16 cellular contexts compared by ENCODE assay signal in genomic region chr1:17525065-17525464, GRCh38.
"Had no signal": no experiment of that assay in that cellular context is flagged by ENCODE, and none has a peak within 500 bp of the region (broad histone marks: within the 10 kb centered on the region; RNA-seq: fewer than 3 reads in every experiment).

No MANE protein-coding gene starts in this region.

- ATAC-seq: left colon, right cardiac atrium had no signal

- H3K27ac Mint-ChIP-seq: naive B cell, nephron progenitor cell, progenitor cell of endocrine pancreas had no signal

- H3K9me3 Mint-ChIP-seq: nephron progenitor cell had no signal

- H3K4me3 Mint-ChIP-seq: naive B cell, nephron progenitor cell had no signal

- H3K4me3 ChIP-seq: esophagus muscularis mucosa, hepatocyte, tibial nerve had no signal

- H3K36me3 Mint-ChIP-seq: naive B cell had no signal

- H3K36me3 ChIP-seq: esophagus muscularis mucosa, tibial nerve had no signal

- H3K9me3 ChIP-seq: esophagus muscularis mucosa, tibial nerve had no signal

- H3K27me3 ChIP-seq: esophagus muscularis mucosa, hepatocyte, tibial nerve had no signal

- H3K27ac ChIP-seq: esophagus muscularis mucosa, hepatocyte, tibial nerve had no signal

- DNase-seq: effector memory CD4-positive, alpha-beta T cell; foreskin melanocyte; head of caudate nucleus; left colon; mesendoderm; naive B cell; nephron progenitor cell; small intestine; stimulated activated CD4-positive, alpha-beta T cell treated with anti-CD3 and anti-CD28 coated beads, Interleukin-12 subunit alpha, Interleukin-12 subunit beta, amount 100 ng/mL, for 4 hours; stimulated activated CD4-positive, alpha-beta T cell treated with anti-CD3 and anti-CD28 coated beads, Interleukin-2, amount 100 ng/mL, for 48 hours; stimulated activated naive CD4-positive, alpha-beta T cell treated with Interleukin-2 at 50 U/mL for 16 hours had no signal
